Comparison of ENCODE assay signal across 11 cellular contexts in the genomic region with DNA sequence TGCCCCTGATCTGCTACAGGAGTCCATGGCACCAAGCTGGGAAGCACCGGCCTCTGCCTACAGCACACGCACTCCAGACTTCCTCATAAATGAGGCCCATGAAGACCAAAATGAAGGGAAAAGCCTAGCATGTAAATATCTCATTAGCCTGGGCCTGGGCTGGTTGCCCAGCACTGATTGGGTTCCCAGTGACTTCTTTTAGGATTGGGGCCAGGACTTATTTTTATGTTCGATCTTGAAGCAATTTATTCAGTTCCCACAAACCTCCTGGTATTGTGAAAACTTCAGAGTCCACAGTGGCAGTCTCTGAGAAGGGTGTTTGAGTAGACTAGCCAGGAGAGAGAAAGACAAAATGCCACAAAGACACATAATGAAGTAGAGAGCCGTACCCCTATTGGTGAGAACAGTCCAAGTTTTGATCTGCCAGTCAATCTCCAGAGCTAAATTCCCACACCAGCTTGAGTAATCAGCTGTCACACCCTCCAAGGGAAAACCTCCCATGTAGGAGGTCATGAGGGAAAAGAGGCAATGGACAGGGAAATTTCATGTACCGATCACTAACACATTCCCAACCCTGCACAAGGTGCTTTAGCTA.
DNase-seq lines count a peak whose midpoint lies in the region; ATAC-seq, FAIRE-seq and TF ChIP-seq lines count a peak whose summit lies in the region.
"Had no signal": no experiment of that assay in that cellular context is flagged by ENCODE, and none has a peak within 500 bp of the region (broad histone marks: within the 10 kb centered on the region; RNA-seq: fewer than 3 reads in every experiment).

No MANE protein-coding gene starts in this region.

- H2AFZ ChIP-seq in PC-9 (no peak overlapping the region), endothelial cell of umbilical vein (ENCODE audit: low read depth, low read length) (no peak overlapping the region), neural progenitor cell (replicated peaks) (peak overlapping the region; percentile 20)
- H2AFZ ChIP-seq: parathyroid adenoma had no signal

- TF ChIP-seq POLR2A in endothelial cell of umbilical vein (IDR thresholded peaks at IDR 0.05; ENCODE audit: low read depth, low read length), result no peak

- no peak for FAIRE-seq in endothelial cell of umbilical vein (lab: Jason Lieb, UNC)

- H3K27ac Mint-ChIP-seq in Caco-2 (ENCODE audit: unreplicated experiment) (peak overlapping the region; percentile 55), neural progenitor cell (peak overlapping the region; percentile 7)

- dilution Hi-C loops in endothelial cell of umbilical vein (cut with MboI; ENCODE audit: extremely low pct_ligation_motif_present, low sequenced_read_pairs), result no loop called here

- H3K4me3 ChIP-seq in Caco-2 (ENCODE audit: low read depth, low read length), result no peak overlapping the region
- peak overlapping the region; percentile 19; the same call in 1 of the 2 replicates for H3K4me3 ChIP-seq in PC-9
- H3K4me3 ChIP-seq in endothelial cell of umbilical vein (replicated peaks in 1 of 3; ENCODE audit: insufficient read depth in 1 of 3, low read depth in 1 of 3, low read length in 3 of 3), result no peak overlapping the region
- no peak overlapping the region for H3K4me3 ChIP-seq in neural progenitor cell

- CTCF ChIA-PET in Caco-2 (lab: Charles Lee) (no interaction called here), PC-9 (lab: Charles Lee) (no interaction called here), endothelial cell of umbilical vein (lab: Charles Lee) (interaction anchor here (1.2 kb wide), 1 partner anchor 24 kb away, joined by 3 read pairs; no protein-coding TSS in a partner anchor)

- H3K9me2 ChIP-seq in PC-9 (ENCODE audit: insufficient read depth), result no peaks in the 10 kb centered on the region

- H3K4me1 ChIP-seq in Caco-2 (peaks cover 70% of the 10 kb centered on the region), PC-9 (replicated peaks; ENCODE audit: insufficient read depth) (peaks cover 62% of the 10 kb centered on the region), endothelial cell of umbilical vein (ENCODE audit: control insufficient read depth, extremely low read depth, insufficient read depth, low read length) (peaks cover 18% of the 10 kb centered on the region), neural progenitor cell (peaks cover under 1% of the 10 kb centered on the region)
- H3K4me1 ChIP-seq: parathyroid adenoma had no signal

- no peaks in the 10 kb centered on the region for H3K9me3 Mint-ChIP-seq in Caco-2 (ENCODE audit: unreplicated experiment)
- no peaks in the 10 kb centered on the region for H3K9me3 Mint-ChIP-seq in neural progenitor cell
- H3K9me3 Mint-ChIP-seq: activated naive CD4-positive, alpha-beta T cell treated with anti-CD3 and anti-CD28 coated beads, Interleukin-2, amount 50 U/mL, for 24 hours had no signal

- H3K4me2 ChIP-seq in PC-9 (peak overlapping the region; percentile 68), endothelial cell of umbilical vein (ENCODE audit: insufficient read depth, low read length) (no peak overlapping the region), neural progenitor cell (no peak overlapping the region)

- H3K79me2 ChIP-seq in PC-9 (ENCODE audit: low read depth) (no peaks in the 10 kb centered on the region), endothelial cell of umbilical vein (ENCODE audit: control insufficient read depth, insufficient read depth, low read length) (no peaks in the 10 kb centered on the region), neural progenitor cell (ENCODE audit: low read depth) (no peaks in the 10 kb centered on the region)
- H3K79me2 ChIP-seq: parathyroid adenoma had no signal

- BruUV-seq in Caco-2 (replicated peaks; lab: Mats Ljungman, UMichigan) (no TSS peak), PC-9 (replicated peaks; lab: Mats Ljungman, UMichigan) (TSS peak; percentile 66), endothelial cell of umbilical vein (replicated peaks; lab: Mats Ljungman, UMichigan) (no TSS peak)

- intact Hi-C loops in Caco-2 (cut with micrococcal nuclease; ENCODE audit: unreplicated experiment), result no loop called here
- intact Hi-C loops in PC-9 (cut with micrococcal nuclease; ENCODE audit: unreplicated experiment), result loop anchor here (5.0 kb wide), 3 partner anchors 61 to 231 kb away; no protein-coding TSS in a partner anchor
- intact Hi-C loops in endothelial cell of umbilical vein (cut with micrococcal nuclease), result no loop called here

- H3F3A ChIP-seq in PC-9 (ENCODE audit: insufficient read depth, low read depth) (peaks cover 34% of the 10 kb centered on the region), neural progenitor cell (ENCODE audit: low read depth) (peaks cover 4% of the 10 kb centered on the region)

- DNase-seq in Caco-2, result no peak
- peak; percentile 29 to 92 for DNase-seq in PC-9
- no peak for DNase-seq in endothelial cell of umbilical vein (ENCODE audit: low read depth, low spot score)
- DNase-seq in neural progenitor cell (ENCODE audit: low spot score), result no peak
- DNase-seq in NCI-H526 treated with DMSO at 0.1 percent for 48 hours (lab: John Stamatoyannopoulos, UW), result no peak
- DNase-seq: DND-41 had no signal

- H3K36me3 ChIP-seq in Caco-2 (ENCODE audit: control insufficient read depth, insufficient read depth, low read length) (no peaks in the 10 kb centered on the region), PC-9 (ENCODE audit: low read depth) (no peaks in the 10 kb centered on the region), endothelial cell of umbilical vein (ENCODE audit: control insufficient read depth in 2 of 2, extremely low read depth in 1 of 2, insufficient read depth in 2 of 2, low read length in 2 of 2) (no peaks in the 10 kb centered on the region), neural progenitor cell (no peaks in the 10 kb centered on the region)

- H3K9me3 ChIP-seq in Caco-2, result no peaks in the 10 kb centered on the region
- 0 out of 2 replicates have a peak, but pooled peaks cover 5% of the 10 kb centered on the region for H3K9me3 ChIP-seq in PC-9 (ENCODE audit: insufficient read depth, low read depth)
- H3K9me3 ChIP-seq in endothelial cell of umbilical vein (replicated peaks; ENCODE audit: control insufficient read depth, insufficient read depth, low read length), result no peaks in the 10 kb centered on the region
- H3K9me3 ChIP-seq in neural progenitor cell (ENCODE audit: low read depth), result no peaks in the 10 kb centered on the region

- H3K9me1 ChIP-seq in endothelial cell of umbilical vein (replicated peaks; ENCODE audit: control insufficient read depth, extremely low read depth, insufficient read depth, low read length), result no peaks in the 10 kb centered on the region

- H3K4me1 Mint-ChIP-seq in Caco-2 (ENCODE audit: low read depth, unreplicated experiment), result peaks cover 40% of the 10 kb centered on the region
- H3K4me1 Mint-ChIP-seq in neural progenitor cell, result peaks cover 25% of the 10 kb centered on the region

- H3K9ac ChIP-seq in endothelial cell of umbilical vein (replicated peaks; ENCODE audit: extremely low read depth, insufficient read depth, low read length), result no peak overlapping the region
- H3K9ac ChIP-seq in neural progenitor cell, result no peak overlapping the region
- H3K9ac ChIP-seq: parathyroid adenoma had no signal

- no peaks in the 10 kb centered on the region for H4K20me1 ChIP-seq in PC-9 (ENCODE audit: insufficient read depth)
- no peaks in the 10 kb centered on the region for H4K20me1 ChIP-seq in endothelial cell of umbilical vein (replicated peaks; ENCODE audit: control insufficient read depth, extremely low read depth, insufficient read depth, low read length)
- H4K20me1 ChIP-seq in neural progenitor cell (ENCODE audit: low read depth), result no peaks in the 10 kb centered on the region

- ATAC-seq in GM21825 (IDR thresholded peaks at IDR 0.05; ENCODE audit: unreplicated experiment) (no peak), GM21515 (IDR thresholded peaks at IDR 0.05; ENCODE audit: unreplicated experiment) (no peak), GM18520 (IDR thresholded peaks at IDR 0.05; ENCODE audit: unreplicated experiment) (no peak)

- H3K27me3 Mint-ChIP-seq in Caco-2 (ENCODE audit: insufficient read depth, unreplicated experiment) (no peaks in the 10 kb centered on the region), neural progenitor cell (ENCODE audit: insufficient read depth, low read depth) (peaks cover 5% of the 10 kb centered on the region)
- H3K27me3 Mint-ChIP-seq: activated naive CD4-positive, alpha-beta T cell treated with anti-CD3 and anti-CD28 coated beads, Interleukin-2, amount 50 U/mL, for 24 hours had no signal

- H3K27ac ChIP-seq in PC-9 (peak overlapping the region; percentile 97), endothelial cell of umbilical vein (ENCODE audit: insufficient read depth, low read depth, low read length) (peak overlapping the region; percentile 47), neural progenitor cell (no peak overlapping the region)
- H3K27ac ChIP-seq: parathyroid adenoma had no signal

- H3K36me3 Mint-ChIP-seq in Caco-2 (ENCODE audit: insufficient read depth, unreplicated experiment) (no peaks in the 10 kb centered on the region), neural progenitor cell (no peaks in the 10 kb centered on the region)
- H3K36me3 Mint-ChIP-seq: activated naive CD4-positive, alpha-beta T cell treated with anti-CD3 and anti-CD28 coated beads, Interleukin-2, amount 50 U/mL, for 24 hours had no signal

- H3K27me3 ChIP-seq in Caco-2 (replicated peaks; ENCODE audit: control insufficient read depth, insufficient read depth, low read length), result no peaks in the 10 kb centered on the region
- no peaks in the 10 kb centered on the region for H3K27me3 ChIP-seq in PC-9 (ENCODE audit: insufficient read depth, low read depth)
- H3K27me3 ChIP-seq in endothelial cell of umbilical vein (ENCODE audit: control insufficient read depth in 2 of 2, insufficient read depth in 2 of 2, low read length in 2 of 2), result no peaks in the 10 kb centered on the region
- H3K27me3 ChIP-seq in neural progenitor cell, result no peaks in the 10 kb centered on the region

- no peak overlapping the region for H3K4me3 Mint-ChIP-seq in Caco-2 (ENCODE audit: unreplicated experiment)
- H3K4me3 Mint-ChIP-seq in neural progenitor cell, result no peak overlapping the region
- H3K4me3 Mint-ChIP-seq: activated naive CD4-positive, alpha-beta T cell treated with anti-CD3 and anti-CD28 coated beads, Interleukin-2, amount 50 U/mL, for 24 hours had no signal

- POLR2A ChIA-PET in Caco-2 (lab: Charles Lee), result no interaction called here
- POLR2A ChIA-PET in PC-9 (lab: Charles Lee; ENCODE audit: unreplicated experiment), result interaction anchor here (0.6 to 1.0 kb wide), 2 partner anchors 78 to 605 kb away, joined by 4 to 5 read pairs; partner anchors contain the start of gene PHLDA1
- POLR2A ChIA-PET in endothelial cell of umbilical vein (lab: Charles Lee), result no interaction called here

- TF ChIP-seq CTCF in Caco-2 (IDR thresholded peaks at IDR 0.05; ENCODE audit: insufficient read depth in 1 of 2, low read depth in 1 of 2, low read length in 1 of 2, severe bottlenecking in 1 of 2, unreplicated experiment in 1 of 2) (no peak), PC-9 (conservative IDR thresholded peaks at IDR 0.05) (0 out of 2 replicates have a peak, but pooled peaks have one; percentile 13), endothelial cell of umbilical vein (IDR thresholded peaks at IDR 0.05; ENCODE audit: extremely low read depth in 1 of 2, insufficient read depth in 1 of 2, low read depth in 1 of 2, low read length in 2 of 2) (no peak), neural progenitor cell (IDR thresholded peaks at IDR 0.05) (no peak)

TF ChIP-seq in endothelial cell of umbilical vein, 7 proteins besides CTCF, POLR2A, EP300 and RAD21 (continues in another document):
- no peak for TF ChIP-seq GATA2 (IDR thresholded peaks at IDR 0.05; ENCODE audit: insufficient read depth, insufficient read length, low read depth, low read length)

Comparison
In these comparisons a context has a peak if more than half of its experiments do, and no peak if none do; other contexts are left out.
1. DNase-seq: peak in PC-9 (2 of 2); none in Caco-2 (0 of 2), endothelial cell of umbilical vein (single experiment), neural progenitor cell (single experiment) and NCI-H526 treated with DMSO at 0.1 percent for 48 hours (single experiment).